In the genomic region with DNA sequence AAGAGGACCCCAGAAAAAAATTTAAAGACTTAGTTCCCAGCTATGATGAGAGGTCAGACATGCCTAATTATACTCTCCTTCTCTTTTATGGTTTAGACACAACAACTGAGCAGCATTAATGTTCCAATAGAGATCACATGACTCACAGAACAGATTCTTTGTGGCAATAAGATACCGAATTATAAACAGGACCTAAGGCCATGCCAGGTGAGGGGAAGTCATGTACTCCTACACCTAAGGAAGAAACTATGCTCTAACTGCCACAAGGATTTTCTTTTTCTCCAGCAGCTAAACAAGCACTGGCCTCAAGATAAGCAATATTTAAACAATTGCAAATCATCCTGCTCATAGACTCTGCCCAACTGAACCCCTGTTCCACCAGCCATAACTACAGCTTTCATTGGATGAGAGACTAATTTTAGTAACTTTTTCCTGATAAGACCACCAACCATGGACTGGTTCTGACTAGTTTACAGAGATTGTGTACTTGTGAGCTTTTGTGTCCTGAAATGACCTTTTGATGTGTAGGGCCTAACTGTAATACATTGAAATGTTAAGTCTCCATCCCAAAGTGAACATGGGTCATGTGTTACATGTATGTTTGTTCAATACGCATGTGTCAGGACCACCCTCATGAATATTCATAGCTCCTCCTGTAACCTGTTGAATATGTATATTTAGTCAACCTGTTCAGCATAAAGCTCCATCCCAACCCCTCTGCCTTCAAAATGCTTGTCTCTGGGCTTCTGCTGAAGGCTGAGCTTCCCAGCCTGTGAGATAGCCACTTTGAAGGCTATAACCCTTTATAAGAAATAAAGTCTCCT, we compare ENCODE assay signal across 1 cellular context.
A peak's percentile ranks its signal among the peaks of the same experiment; 100 is the strongest.
TF ChIP-seq lines count a peak whose summit lies in the region.

No MANE protein-coding gene starts in this region.

TF ChIP-seq in K562, 482 proteins besides CTCF, POLR2A, EP300 and RAD21 (continued from another document and continues in another):
- TF ChIP-seq, protein P1, sequence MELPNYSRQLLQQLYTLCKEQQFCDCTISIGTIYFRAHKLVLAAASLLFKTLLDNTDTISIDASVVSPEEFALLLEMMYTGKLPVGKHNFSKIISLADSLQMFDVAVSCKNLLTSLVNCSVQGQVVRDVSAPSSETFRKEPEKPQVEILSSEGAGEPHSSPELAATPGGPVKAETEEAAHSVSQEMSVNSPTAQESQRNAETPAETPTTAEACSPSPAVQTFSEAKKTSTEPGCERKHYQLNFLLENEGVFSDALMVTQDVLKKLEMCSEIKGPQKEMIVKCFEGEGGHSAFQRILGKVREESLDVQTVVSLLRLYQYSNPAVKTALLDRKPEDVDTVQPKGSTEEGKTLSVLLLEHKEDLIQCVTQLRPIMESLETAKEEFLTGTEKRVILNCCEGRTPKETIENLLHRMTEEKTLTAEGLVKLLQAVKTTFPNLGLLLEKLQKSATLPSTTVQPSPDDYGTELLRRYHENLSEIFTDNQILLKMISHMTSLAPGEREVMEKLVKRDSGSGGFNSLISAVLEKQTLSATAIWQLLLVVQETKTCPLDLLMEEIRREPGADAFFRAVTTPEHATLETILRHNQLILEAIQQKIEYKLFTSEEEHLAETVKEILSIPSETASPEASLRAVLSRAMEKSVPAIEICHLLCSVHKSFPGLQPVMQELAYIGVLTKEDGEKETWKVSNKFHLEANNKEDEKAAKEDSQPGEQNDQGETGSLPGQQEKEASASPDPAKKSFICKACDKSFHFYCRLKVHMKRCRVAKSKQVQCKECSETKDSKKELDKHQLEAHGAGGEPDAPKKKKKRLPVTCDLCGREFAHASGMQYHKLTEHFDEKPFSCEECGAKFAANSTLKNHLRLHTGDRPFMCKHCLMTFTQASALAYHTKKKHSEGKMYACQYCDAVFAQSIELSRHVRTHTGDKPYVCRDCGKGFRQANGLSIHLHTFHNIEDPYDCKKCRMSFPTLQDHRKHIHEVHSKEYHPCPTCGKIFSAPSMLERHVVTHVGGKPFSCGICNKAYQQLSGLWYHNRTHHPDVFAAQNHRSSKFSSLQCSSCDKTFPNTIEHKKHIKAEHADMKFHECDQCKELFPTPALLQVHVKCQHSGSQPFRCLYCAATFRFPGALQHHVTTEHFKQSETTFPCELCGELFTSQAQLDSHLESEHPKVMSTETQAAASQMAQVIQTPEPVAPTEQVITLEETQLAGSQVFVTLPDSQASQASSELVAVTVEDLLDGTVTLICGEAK (IDR thresholded peaks at IDR 0.05): 0 out of 2 replicates have a peak, but pooled peaks have one; percentile 12
- TF ChIP-seq, protein P1 (CRISPR knock-in tag; IDR thresholded peaks at IDR 0.05): no peak
- TF ChIP-seq SMAD4 (CRISPR knock-in tag; conservative IDR thresholded peaks at IDR 0.05): 0 out of 2 replicates have a peak, but pooled peaks have one; percentile 13
- peak; percentile 56 for TF ChIP-seq CBFA2T3 (IDR thresholded peaks at IDR 0.05)
- peak; percentile 29; the same call in 1 of the 2 replicates for TF ChIP-seq NFE2 (IDR thresholded peaks at IDR 0.05; ENCODE audit: low read depth)
- no peak for TF ChIP-seq GATAD2A (IDR thresholded peaks at IDR 0.05)
- TF ChIP-seq CBFA2T2 (conservative IDR thresholded peaks at IDR 0.05): peak; percentile 23; the same call in 1 of the 2 replicates
- 0 out of 2 replicates have a peak, but pooled peaks have one; percentile 23 for TF ChIP-seq LEF1 (IDR thresholded peaks at IDR 0.05)
- peak; percentile 71 for TF ChIP-seq DPF2 (IDR thresholded peaks at IDR 0.05)
- TF ChIP-seq, protein P2, sequence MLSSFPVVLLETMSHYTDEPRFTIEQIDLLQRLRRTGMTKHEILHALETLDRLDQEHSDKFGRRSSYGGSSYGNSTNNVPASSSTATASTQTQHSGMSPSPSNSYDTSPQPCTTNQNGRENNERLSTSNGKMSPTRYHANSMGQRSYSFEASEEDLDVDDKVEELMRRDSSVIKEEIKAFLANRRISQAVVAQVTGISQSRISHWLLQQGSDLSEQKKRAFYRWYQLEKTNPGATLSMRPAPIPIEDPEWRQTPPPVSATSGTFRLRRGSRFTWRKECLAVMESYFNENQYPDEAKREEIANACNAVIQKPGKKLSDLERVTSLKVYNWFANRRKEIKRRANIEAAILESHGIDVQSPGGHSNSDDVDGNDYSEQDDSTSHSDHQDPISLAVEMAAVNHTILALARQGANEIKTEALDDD (IDR thresholded peaks at IDR 0.05): peak; percentile 87
- 0 out of 2 replicates have a peak, but pooled peaks have one; percentile 20 for TF ChIP-seq NCOA1 (IDR thresholded peaks at IDR 0.05; ENCODE audit: low read depth)
- no peak for TF ChIP-seq ID3 (CRISPR knock-in tag; IDR thresholded peaks at IDR 0.05)
- TF ChIP-seq ID3 (tag; IDR thresholded peaks at IDR 0.05): no peak
- peak; percentile 70 for TF ChIP-seq SOX6 (IDR thresholded peaks at IDR 0.05)
- no peak for TF ChIP-seq TGIF2 (CRISPR knock-in tag; IDR thresholded peaks at IDR 0.05)
- TF ChIP-seq RAD51 (IDR thresholded peaks at IDR 0.05; ENCODE audit: borderline replicate concordance, low read depth): peak; percentile 51; the same call in 1 of the 2 replicates
- 0 out of 2 replicates have a peak, but pooled peaks have one; percentile 28 for TF ChIP-seq MAFG (tag; conservative IDR thresholded peaks at IDR 0.05)
- no peak for TF ChIP-seq SREBF1 (IDR thresholded peaks at IDR 0.05; ENCODE audit: borderline replicate concordance, low read depth, low read length)
- TF ChIP-seq C11orf30 (IDR thresholded peaks at IDR 0.05; ENCODE audit: low read depth): no peak
- TF ChIP-seq CC2D1A (IDR thresholded peaks at IDR 0.05): no peak
- TF ChIP-seq CREB3 (tag; conservative IDR thresholded peaks at IDR 0.05; ENCODE audit: low read depth): no peak
- TF ChIP-seq MEF2D (tag; conservative IDR thresholded peaks at IDR 0.05; ENCODE audit: low read depth): peak; percentile 70
- TF ChIP-seq NRF1 (conservative IDR thresholded peaks at IDR 0.05 in 1 of 2, IDR thresholded peaks at IDR 0.05 in 1 of 2): peak; percentile 82
- no peak for TF ChIP-seq E2F8 (IDR thresholded peaks at IDR 0.05; ENCODE audit: low read depth, partially characterized antibody)
- 0 out of 2 replicates have a peak, but pooled peaks have one; percentile 8 for TF ChIP-seq TEAD4 (IDR thresholded peaks at IDR 0.05; ENCODE audit: low read length)
- no peak for TF ChIP-seq TEAD4 (CRISPR knock-in tag; IDR thresholded peaks at IDR 0.05; ENCODE audit: borderline replicate concordance)
- 0 out of 4 replicates have a peak, but pooled peaks of 1 of the 2 experiments have one; percentile 18 for TF ChIP-seq FOXK2 (conservative IDR thresholded peaks at IDR 0.05 in 1 of 2, IDR thresholded peaks at IDR 0.05 in 1 of 2; ENCODE audit: low read depth in 2 of 2)
- TF ChIP-seq ZNF12 (CRISPR knock-in tag; IDR thresholded peaks at IDR 0.05): no peak
- peak; percentile 56 for TF ChIP-seq ARID1B (IDR thresholded peaks at IDR 0.05)
- no peak for TF ChIP-seq JUND (IDR thresholded peaks at IDR 0.05; ENCODE audit: borderline replicate concordance, low read depth, low read length)
- TF ChIP-seq JUND (tag; IDR thresholded peaks at IDR 0.05; ENCODE audit: borderline replicate concordance, low read depth, low read length): peak; percentile 17; the same call in 1 of the 3 replicates
- 0 out of 2 replicates have a peak, but pooled peaks have one; percentile 40 for TF ChIP-seq SMARCA4 (IDR thresholded peaks at IDR 0.05)
- TF ChIP-seq, protein P3, sequence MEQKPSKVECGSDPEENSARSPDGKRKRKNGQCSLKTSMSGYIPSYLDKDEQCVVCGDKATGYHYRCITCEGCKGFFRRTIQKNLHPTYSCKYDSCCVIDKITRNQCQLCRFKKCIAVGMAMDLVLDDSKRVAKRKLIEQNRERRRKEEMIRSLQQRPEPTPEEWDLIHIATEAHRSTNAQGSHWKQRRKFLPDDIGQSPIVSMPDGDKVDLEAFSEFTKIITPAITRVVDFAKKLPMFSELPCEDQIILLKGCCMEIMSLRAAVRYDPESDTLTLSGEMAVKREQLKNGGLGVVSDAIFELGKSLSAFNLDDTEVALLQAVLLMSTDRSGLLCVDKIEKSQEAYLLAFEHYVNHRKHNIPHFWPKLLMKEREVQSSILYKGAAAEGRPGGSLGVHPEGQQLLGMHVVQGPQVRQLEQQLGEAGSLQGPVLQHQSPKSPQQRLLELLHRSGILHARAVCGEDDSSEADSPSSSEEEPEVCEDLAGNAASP (IDR thresholded peaks at IDR 0.05): peak; percentile 53
- peak; percentile 92 for TF ChIP-seq TFE3 (CRISPR knock-in tag; IDR thresholded peaks at IDR 0.05)
- TF ChIP-seq HDAC1 (IDR thresholded peaks at IDR 0.05): 0 out of 4 replicates have a peak, but pooled peaks of 1 of the 2 experiments have one; percentile 25
- TF ChIP-seq TAL1 (IDR thresholded peaks at IDR 0.05): peak; percentile 36; the same call in 1 of the 2 replicates
- TF ChIP-seq HNRNPH1 (optimal IDR thresholded peaks at IDR 0.05; ENCODE audit: low read depth, low read length): no peak
- TF ChIP-seq THAP7 (CRISPR knock-in tag; IDR thresholded peaks at IDR 0.05): no peak
- no peak for TF ChIP-seq U2AF1 (optimal IDR thresholded peaks at IDR 0.05; ENCODE audit: low read depth, low read length)
